In the genomic region with DNA sequence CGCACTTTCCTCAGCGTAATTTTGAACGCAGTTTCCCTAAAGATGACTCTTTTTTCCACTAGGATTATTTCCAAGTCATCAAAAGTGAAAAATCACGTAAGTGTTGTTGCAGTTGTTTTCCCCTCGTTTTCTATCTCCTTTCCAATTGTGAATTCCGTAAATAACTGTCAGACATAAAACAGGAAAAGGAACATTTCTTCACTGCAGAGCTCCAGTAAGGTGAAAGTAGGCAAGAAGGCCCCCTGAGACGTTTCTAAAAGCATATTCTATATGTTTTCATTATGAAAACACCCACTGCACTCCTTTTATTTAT, we compare ENCODE assay signal across 8 cellular contexts. TPM values are rescaled to one million over a fixed set of nuclear protein-coding genes. Genes with fewer than 3 reads are reported as not detected.
DNase-seq lines count a peak whose midpoint lies in the region; ATAC-seq and TF ChIP-seq lines count a peak whose summit lies in the region.

No MANE protein-coding gene starts in this region.

- H3K27me3 ChIP-seq in smooth muscle cell (ENCODE audit: low read depth) = no peaks in the 10 kb centered on the region

- CTCF ChIA-PET in activated CD8-positive, alpha-beta T cell treated with anti-CD3 and anti-CD28 coated beads, Interleukin-2, amount 10 ng/mL, durations not matched to agents 7 days and 5 days (lab: Charles Lee) = interaction anchor here (1.0 to 3.0 kb wide), 9 partner anchors 11 to 99 kb away, joined by 3 to 22 read pairs (median 4); no protein-coding TSS in a partner anchor

- no peaks in the 10 kb centered on the region for H3K9me3 ChIP-seq in smooth muscle cell (replicated peaks; ENCODE audit: low read depth)

- no peaks in the 10 kb centered on the region for H3F3A ChIP-seq in smooth muscle cell (ENCODE audit: low read depth)

- whole genome bisulfite sequencing in smooth muscle cell (ENCODE audit: low lambda C conversion rate) = 2% methylated on average over 7 of the region's 7 CpGs

- H2AFZ ChIP-seq in smooth muscle cell (ENCODE audit: low read depth) = no peak overlapping the region

- peak overlapping the region; percentile 91 for H3K4me3 Mint-ChIP-seq in HFFc6
- peak overlapping the region; percentile 85 for H3K4me3 Mint-ChIP-seq in activated CD8-positive, alpha-beta T cell treated with anti-CD3 and anti-CD28 coated beads, Interleukin-2, amount 10 ng/mL, durations not matched to agents 7 days and 5 days

- TF ChIP-seq CTCF in HFFc6 (IDR thresholded peaks at IDR 0.05) = no peak
- TF ChIP-seq CTCF in smooth muscle cell (IDR thresholded peaks at IDR 0.05; ENCODE audit: borderline replicate concordance, insufficient read depth, poor library complexity, severe bottlenecking) = no peak

- H3K4me1 Mint-ChIP-seq in HFFc6 (ENCODE audit: low read depth) = peaks cover 54% of the 10 kb centered on the region
- peaks cover 45% of the 10 kb centered on the region for H3K4me1 Mint-ChIP-seq in activated CD8-positive, alpha-beta T cell treated with anti-CD3 and anti-CD28 coated beads, Interleukin-2, amount 10 ng/mL, durations not matched to agents 7 days and 5 days (ENCODE audit: low read depth)

- H3K27me3 Mint-ChIP-seq in HFFc6 (ENCODE audit: insufficient read depth) = no peaks in the 10 kb centered on the region
- no peaks in the 10 kb centered on the region for H3K27me3 Mint-ChIP-seq in activated CD8-positive, alpha-beta T cell treated with anti-CD3 and anti-CD28 coated beads, Interleukin-2, amount 10 ng/mL, durations not matched to agents 7 days and 5 days (ENCODE audit: low read depth)

- peaks cover 10% of the 10 kb centered on the region for H3K4me1 ChIP-seq in smooth muscle cell (ENCODE audit: low read depth)

- H3K36me3 ChIP-seq in smooth muscle cell (ENCODE audit: low read depth) = no peaks in the 10 kb centered on the region

- ATAC-seq in activated CD8-positive, alpha-beta T cell treated with anti-CD3 and anti-CD28 coated beads, Interleukin-2, amount 10 ng/mL, durations not matched to agents 7 days and 5 days = no peak
- no peak for ATAC-seq in HG03442 (IDR thresholded peaks at IDR 0.05; ENCODE audit: unreplicated experiment)
- ATAC-seq in GM18909 (IDR thresholded peaks at IDR 0.05; ENCODE audit: poor library complexity, unreplicated experiment) = no peak
- no peak for ATAC-seq in HG02571 (IDR thresholded peaks at IDR 0.05; ENCODE audit: unreplicated experiment)

- H3K36me3 Mint-ChIP-seq in HFFc6 (ENCODE audit: low read depth) = no peaks in the 10 kb centered on the region
- peaks cover 16% of the 10 kb centered on the region for H3K36me3 Mint-ChIP-seq in activated CD8-positive, alpha-beta T cell treated with anti-CD3 and anti-CD28 coated beads, Interleukin-2, amount 10 ng/mL, durations not matched to agents 7 days and 5 days (ENCODE audit: low read depth)

- POLR2A ChIA-PET in activated CD8-positive, alpha-beta T cell treated with anti-CD3 and anti-CD28 coated beads, Interleukin-2, amount 10 ng/mL, durations not matched to agents 7 days and 5 days (lab: Charles Lee) = interaction anchor here (0.8 to 6.9 kb wide), 19 partner anchors 10 to 115 kb away, joined by 3 to 69 read pairs (median 11); a partner anchor contains a TSS

- peak overlapping the region; percentile 100 for H3K4me2 ChIP-seq in smooth muscle cell

- H4K20me1 ChIP-seq in smooth muscle cell (ENCODE audit: low read depth) = peaks cover 56% of the 10 kb centered on the region

- H3K9me3 Mint-ChIP-seq in HFFc6 = no peaks in the 10 kb centered on the region
- no peaks in the 10 kb centered on the region for H3K9me3 Mint-ChIP-seq in activated CD8-positive, alpha-beta T cell treated with anti-CD3 and anti-CD28 coated beads, Interleukin-2, amount 10 ng/mL, durations not matched to agents 7 days and 5 days (ENCODE audit: insufficient read depth)

- DNase-seq in HFFc6 (no peak), smooth muscle cell (lab: John Stamatoyannopoulos, UW; ENCODE audit: unreplicated experiment) (no peak), AG20443 (ENCODE audit: low spot score) (no peak)
- DNase-seq in activated CD8-positive, alpha-beta T cell treated with anti-CD3 and anti-CD28 coated beads, Interleukin-2, amount 10 ng/mL, durations not matched to agents 7 days and 5 days = no peak

- H3K27ac ChIP-seq in smooth muscle cell (ENCODE audit: low read depth) = peak overlapping the region; percentile 56

- H3K27ac Mint-ChIP-seq in HFFc6 = peak overlapping the region; percentile 94
- peak overlapping the region; percentile 93 for H3K27ac Mint-ChIP-seq in activated CD8-positive, alpha-beta T cell treated with anti-CD3 and anti-CD28 coated beads, Interleukin-2, amount 10 ng/mL, durations not matched to agents 7 days and 5 days

- H3K4me3 ChIP-seq in iPS-11a (ENCODE audit: low read depth, low read length) (peak overlapping the region; percentile 55), smooth muscle cell (peak overlapping the region; percentile 87)

- peak overlapping the region; percentile 82 for H3K9ac ChIP-seq in smooth muscle cell (ENCODE audit: low read depth)

- H3K79me2 ChIP-seq in smooth muscle cell (ENCODE audit: low read depth) = peaks cover 57% of the 10 kb centered on the region

RNA-seq across cellular contexts. Expression of a gene that starts 17.7 kb away (rescaled TPM):
- total RNA-seq in HFFc6 (2021; fragmentation: NEBNext Ultra II Directional; extraction: Animal tissue kit (Norgen Biotek cat#: 25700)) = 10 to 100 TPM; 14.0 to 19.5 (median 17.1) TPM
- total RNA-seq in activated CD8-positive, alpha-beta T cell treated with anti-CD3 and anti-CD28 coated beads, Interleukin-2, amount 10 ng/mL, durations not matched to agents 7 days and 5 days = 10 to 100 TPM; 22.8 to 23.1 TPM
- total RNA-seq in smooth muscle cell = 11.7 and 12.5 TPM in 2 replicates
- 3.2 and 4.9 TPM in 2 replicates for polyA plus RNA-seq in smooth muscle cell
